ENCODE assay signal across 7 cellular contexts in the genomic region with DNA sequence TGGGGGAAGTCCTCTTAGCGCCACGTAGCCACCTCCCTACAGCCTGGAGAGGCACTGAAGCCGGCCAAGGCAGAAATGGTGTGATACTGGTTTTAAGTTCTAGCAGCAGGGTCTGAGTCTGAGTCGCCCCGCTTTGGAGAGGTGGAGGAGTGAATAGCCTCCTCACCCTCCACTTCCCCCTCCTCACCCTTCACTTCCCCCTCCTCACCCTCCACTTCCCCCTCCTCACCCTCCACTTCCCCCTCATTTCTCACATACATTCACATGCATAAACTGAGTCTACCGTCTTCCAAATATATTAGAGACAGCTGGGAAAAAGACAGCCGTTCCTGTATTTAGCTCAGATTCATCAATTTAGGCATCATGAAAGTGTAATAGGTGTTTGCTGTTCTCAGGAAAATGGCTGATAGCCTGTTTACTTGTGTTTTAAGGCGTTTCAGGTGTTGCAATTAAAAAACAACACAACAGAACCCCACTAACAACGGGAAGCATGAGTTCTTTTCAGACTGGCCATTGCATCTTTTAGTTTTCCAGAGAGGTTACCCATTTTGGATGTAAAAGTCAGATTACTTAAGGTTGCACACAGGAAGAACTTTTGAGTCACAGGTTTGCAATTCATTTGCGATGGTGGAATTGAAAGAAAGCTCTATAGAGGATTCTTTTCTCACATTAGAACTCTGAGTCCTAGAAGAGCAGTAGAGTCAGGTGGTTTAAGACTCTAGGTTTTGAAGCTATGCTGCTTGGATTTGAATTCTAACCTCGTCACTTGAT. TPM values are rescaled to one million over a fixed set of nuclear protein-coding genes. Genes with fewer than 3 reads are reported as not detected.
DNase-seq lines count a peak whose midpoint lies in the region; ATAC-seq and TF ChIP-seq lines count a peak whose summit lies in the region.

No MANE protein-coding gene starts in this region.

- H3K36me3 ChIP-seq in Panc1 (ENCODE audit: control insufficient read depth, insufficient read depth, low read length) (no peaks in the 10 kb centered on the region), duodenal mucosa (ENCODE audit: control insufficient read depth in 1 of 2, insufficient read depth in 2 of 2, low read length in 2 of 2) (no peaks in the 10 kb centered on the region), muscle layer of colon (ENCODE audit: insufficient read depth, low read length) (no peaks in the 10 kb centered on the region)

- no TSS peak for BruUV-seq in Panc1 (replicated peaks; lab: Mats Ljungman, UMichigan)

- in situ Hi-C loops in GM13977 (cut with MboI; ENCODE audit: low pct_unique_long_range_greater_than_20kb, low sequenced_read_pairs, unreplicated experiment) (no loop called here), Panc1 (cut with HindIII; ENCODE audit: low pct_unique_long_range_greater_than_20kb, low sequenced_read_pairs) (no loop called here)

- intact Hi-C loops in Panc1 (cut with micrococcal nuclease; ENCODE audit: unreplicated experiment), result no loop called here

- H3K27ac ChIP-seq in Panc1 (ENCODE audit: low read length) (peak overlapping the region; percentile 96), duodenal mucosa (ENCODE audit: low read depth, low read length) (peak overlapping the region; percentile 93), muscle layer of colon (ENCODE audit: low read depth, low read length) (peak overlapping the region; percentile 73)

- POLR2A ChIA-PET in Panc1 (lab: Charles Lee), result interaction anchor here (0.5 to 1.0 kb wide), 4 partner anchors 11 to 82 kb away, joined by 3 to 6 read pairs (median 3); no protein-coding TSS in a partner anchor

- H3K4me3 ChIP-seq in Panc1 (ENCODE audit: low read depth in 2 of 2, low read length in 2 of 2) (peak overlapping the region; percentile 93 to 95), duodenal mucosa (ENCODE audit: low read depth in 1 of 2, low read length in 2 of 2) (peak overlapping the region; percentile 81 to 94), muscle layer of colon (ENCODE audit: low read depth in 1 of 2, low read length in 2 of 2) (peak overlapping the region; percentile 67 to 88)

- peak overlapping the region; percentile 88 to 99 for H3K9ac ChIP-seq in duodenal mucosa (ENCODE audit: low read depth in 1 of 2, low read length in 2 of 2)
- peak overlapping the region; percentile 95 for H3K9ac ChIP-seq in muscle layer of colon (ENCODE audit: low read length)

- CTCF ChIA-PET in Panc1 (lab: Charles Lee), result interaction anchor here (0.6 to 1.1 kb wide), 4 partner anchors 13 to 33 kb away, joined by 3 to 6 read pairs (median 4); no protein-coding TSS in a partner anchor

- no peaks in the 10 kb centered on the region for H3K27me3 ChIP-seq in Panc1 (ENCODE audit: control insufficient read depth, insufficient read depth, low read length)
- no peaks in the 10 kb centered on the region for H3K27me3 ChIP-seq in duodenal mucosa (ENCODE audit: control insufficient read depth in 1 of 2, insufficient read depth in 2 of 2, low read length in 2 of 2)
- H3K27me3 ChIP-seq in muscle layer of colon (ENCODE audit: control insufficient read depth in 1 of 2, insufficient read depth in 2 of 2, low read length in 2 of 2), result no peaks in the 10 kb centered on the region

- H3K9me3 ChIP-seq in Panc1 (ENCODE audit: control insufficient read depth, insufficient read depth, low read depth, low read length), result peaks cover 6% of the 10 kb centered on the region; the same call in 1 of the 2 replicates
- no peaks in the 10 kb centered on the region for H3K9me3 ChIP-seq in duodenal mucosa (ENCODE audit: control insufficient read depth in 1 of 2, low read length in 2 of 2)
- no peaks in the 10 kb centered on the region for H3K9me3 ChIP-seq in muscle layer of colon (ENCODE audit: low read length)

- ATAC-seq in Panc1, result no peak
- no peak for ATAC-seq in HG03571 (IDR thresholded peaks at IDR 0.05; ENCODE audit: unreplicated experiment)

- DNase-seq in GM13977 (ENCODE audit: low spot score) (peak; percentile 28), Panc1 (ENCODE audit: low read depth, low spot score) (no peak), NCI-H82 (lab: John Stamatoyannopoulos, UW) (no peak), SHP77 (lab: John Stamatoyannopoulos, UW) (no peak)

- TF ChIP-seq CTCF in GM13977 (IDR thresholded peaks at IDR 0.05; ENCODE audit: extremely low read depth, insufficient read depth, missing control alignments) (no peak), Panc1 (IDR thresholded peaks at IDR 0.05) (no peak)

- H3K4me1 ChIP-seq in Panc1 (ENCODE audit: control insufficient read depth, insufficient read depth, low read length) (peaks cover 11% of the 10 kb centered on the region), duodenal mucosa (ENCODE audit: control insufficient read depth in 1 of 2, insufficient read depth in 2 of 2, low read length in 2 of 2) (peaks cover 14 to 38% of the 10 kb centered on the region in 2 donors), muscle layer of colon (ENCODE audit: insufficient read depth, low read length) (peaks cover 21% of the 10 kb centered on the region)

RNA-seq across cellular contexts. Expression of gene NRBF2, which starts 0.8 kb away (rescaled TPM):
- 25.7 TPM for total RNA-seq in Panc1 (2021; ENCODE audit: unreplicated experiment)
- 16.7 TPM for polyA plus RNA-seq in Panc1 (2012; ENCODE audit: insufficient read length)
